In the genomic region with DNA sequence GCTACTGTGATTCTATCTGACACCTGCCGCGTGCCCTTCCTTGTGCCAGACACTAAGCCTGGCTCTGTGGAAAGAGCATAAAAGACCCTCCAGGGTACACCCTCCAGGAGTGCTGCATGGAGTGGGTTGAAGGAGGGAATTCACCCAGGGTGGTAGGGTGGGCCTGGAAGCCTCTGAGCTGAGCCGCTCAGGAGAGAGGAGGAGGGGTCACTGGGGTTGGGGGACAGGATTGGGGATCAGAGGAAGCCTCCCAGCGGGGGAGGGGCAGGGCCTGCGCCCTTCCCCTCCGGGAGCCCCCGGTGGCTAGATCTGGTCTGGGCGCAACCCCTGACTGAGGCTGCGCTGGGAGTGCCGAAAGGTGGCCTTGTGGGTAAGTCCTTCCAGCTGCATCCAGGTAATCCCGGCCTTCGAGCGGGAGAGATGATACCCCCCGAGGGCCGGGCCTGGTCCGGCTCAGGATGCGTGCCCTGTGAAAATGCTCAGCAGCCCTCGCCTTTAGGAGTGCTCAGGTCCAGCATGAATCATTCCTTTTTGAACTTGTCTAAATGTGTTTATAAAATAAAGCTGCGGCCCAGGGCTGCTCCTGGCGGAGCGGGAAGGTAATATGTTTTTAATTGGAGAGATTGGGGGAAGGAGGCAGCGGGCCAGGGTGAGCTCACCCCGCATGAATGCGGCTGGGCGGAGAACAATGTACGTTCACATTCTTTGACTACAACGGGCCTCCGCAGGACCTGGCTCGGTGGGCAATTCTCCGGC, we compare ENCODE assay signal across 13 cellular contexts.
A peak's percentile ranks its signal among the peaks of the same experiment; 100 is the strongest.
DNase-seq lines count a peak whose midpoint lies in the region; ATAC-seq, FAIRE-seq and TF ChIP-seq lines count a peak whose summit lies in the region.
"Had no signal": no experiment of that assay in that cellular context is flagged by ENCODE, and none has a peak within 500 bp of the region (broad histone marks: within the 10 kb centered on the region; RNA-seq: fewer than 3 reads in every experiment).

No MANE protein-coding gene starts in this region.

- no peaks in the 10 kb centered on the region for H3K27me3 Mint-ChIP-seq in activated CD8-positive, alpha-beta T cell treated with anti-CD3 and anti-CD28 coated beads for 36 hours

- H3K4me1 Mint-ChIP-seq in activated CD8-positive, alpha-beta T cell treated with anti-CD3 and anti-CD28 coated beads for 36 hours (ENCODE audit: low read depth): no peaks in the 10 kb centered on the region
- H3K4me1 Mint-ChIP-seq: CD4-positive, alpha-beta memory T cell; memory B cell had no signal

- POLR2A ChIA-PET in activated CD8-positive, alpha-beta T cell treated with anti-CD3 and anti-CD28 coated beads for 36 hours (lab: Charles Lee): interaction anchor here (1.1 kb wide), 1 partner anchor 13 kb away, joined by 3 read pairs; no protein-coding TSS in a partner anchor

- DNase-seq in D341Med (ENCODE audit: low spot score) (peak; percentile 36), amniotic stem cell (lab: John Stamatoyannopoulos, UW) (peak; percentile 51), cardiac muscle cell (ENCODE audit: low read depth in 1 of 2, low spot score in 1 of 2) (peak in 1 of 2 donors; percentile 88), posterior vena cava (ENCODE audit: low spot score) (peak; percentile 88), activated T-cell treated with anti-CD3 and anti-CD28 coated beads for 4 hours (no peak), GM19239 (ENCODE audit: insufficient read length, low spot score) (no peak)
- no peak for DNase-seq in activated CD8-positive, alpha-beta T cell treated with anti-CD3 and anti-CD28 coated beads for 36 hours
- DNase-seq in stimulated activated CD4-positive, alpha-beta T cell treated with anti-CD3 and anti-CD28 coated beads, Interleukin-1b, Interleukin-23, amount 100 ng/mL, for 48 hours: no peak
- DNase-seq: activated CD4-positive, alpha-beta T cell treated with anti-CD3 and anti-CD28 coated beads for 1 hour; CD4-positive, alpha-beta memory T cell had no signal

- TF ChIP-seq CTCF in cardiac muscle cell (IDR thresholded peaks at IDR 0.05; ENCODE audit: low read depth, low read length): peak; percentile 34
- TF ChIP-seq CTCF in activated CD8-positive, alpha-beta T cell treated with anti-CD3 and anti-CD28 coated beads for 36 hours (IDR thresholded peaks at IDR 0.05): no peak

- H3K27me3 ChIP-seq in cardiac muscle cell: no peaks in the 10 kb centered on the region
- H3K27me3 ChIP-seq: adrenal gland had no signal

- CTCF ChIA-PET in activated CD8-positive, alpha-beta T cell treated with anti-CD3 and anti-CD28 coated beads for 36 hours (lab: Charles Lee): no interaction called here

- H3K4me1 ChIP-seq in cardiac muscle cell (ENCODE audit: low read depth): no peaks in the 10 kb centered on the region
- H3K4me1 ChIP-seq: adrenal gland had no signal

- H3K36me3 Mint-ChIP-seq in activated CD8-positive, alpha-beta T cell treated with anti-CD3 and anti-CD28 coated beads for 36 hours (ENCODE audit: low read depth): no peaks in the 10 kb centered on the region
- H3K36me3 Mint-ChIP-seq: CD4-positive, alpha-beta memory T cell; memory B cell had no signal

- H3K4me3 Mint-ChIP-seq in activated CD8-positive, alpha-beta T cell treated with anti-CD3 and anti-CD28 coated beads for 36 hours: no peak overlapping the region
- H3K4me3 Mint-ChIP-seq: CD4-positive, alpha-beta memory T cell; memory B cell had no signal

- H3K36me3 ChIP-seq in cardiac muscle cell: no peaks in the 10 kb centered on the region
- H3K36me3 ChIP-seq: adrenal gland had no signal

- H3K27ac ChIP-seq in cardiac muscle cell: no peak overlapping the region
- H3K27ac ChIP-seq: adrenal gland had no signal

- no peak overlapping the region for H3K27ac Mint-ChIP-seq in activated CD8-positive, alpha-beta T cell treated with anti-CD3 and anti-CD28 coated beads for 36 hours
- H3K27ac Mint-ChIP-seq: CD4-positive, alpha-beta memory T cell; memory B cell had no signal

- H3K9me3 ChIP-seq in cardiac muscle cell (ENCODE audit: low read depth): no peaks in the 10 kb centered on the region
- H3K9me3 ChIP-seq: adrenal gland had no signal

- intact Hi-C loops in posterior vena cava (cut with DNase I): no loop called here
- intact Hi-C loops in activated CD8-positive, alpha-beta T cell treated with anti-CD3 and anti-CD28 coated beads for 36 hours (cut with micrococcal nuclease): no loop called here

- H3K9me3 Mint-ChIP-seq in activated CD8-positive, alpha-beta T cell treated with anti-CD3 and anti-CD28 coated beads for 36 hours: no peaks in the 10 kb centered on the region
- H3K9me3 Mint-ChIP-seq: CD4-positive, alpha-beta memory T cell had no signal

- no peak for FAIRE-seq in GM19239 (lab: Jason Lieb, UNC)
- FAIRE-seq: GM18507 had no signal

- ATAC-seq in activated CD8-positive, alpha-beta T cell treated with anti-CD3 and anti-CD28 coated beads for 36 hours: no peak

- no peak overlapping the region for H3K4me3 ChIP-seq in cardiac muscle cell
- H3K4me3 ChIP-seq: adrenal gland had no signal

Comparison
In these comparisons a context has a peak if more than half of its experiments do, and no peak if none do; other contexts are left out.
1. DNase-seq: peak in D341Med (single experiment), amniotic stem cell (single experiment) and posterior vena cava (single experiment); none in activated CD8-positive, alpha-beta T cell treated with anti-CD3 and anti-CD28 coated beads for 36 hours (single experiment), stimulated activated CD4-positive, alpha-beta T cell treated with anti-CD3 and anti-CD28 coated beads, Interleukin-1b, Interleukin-23, amount 100 ng/mL, for 48 hours (single experiment), activated T-cell treated with anti-CD3 and anti-CD28 coated beads for 4 hours (single experiment) and GM19239 (single experiment).